ENCODE assay signal across 13 cellular contexts in the genomic region with DNA sequence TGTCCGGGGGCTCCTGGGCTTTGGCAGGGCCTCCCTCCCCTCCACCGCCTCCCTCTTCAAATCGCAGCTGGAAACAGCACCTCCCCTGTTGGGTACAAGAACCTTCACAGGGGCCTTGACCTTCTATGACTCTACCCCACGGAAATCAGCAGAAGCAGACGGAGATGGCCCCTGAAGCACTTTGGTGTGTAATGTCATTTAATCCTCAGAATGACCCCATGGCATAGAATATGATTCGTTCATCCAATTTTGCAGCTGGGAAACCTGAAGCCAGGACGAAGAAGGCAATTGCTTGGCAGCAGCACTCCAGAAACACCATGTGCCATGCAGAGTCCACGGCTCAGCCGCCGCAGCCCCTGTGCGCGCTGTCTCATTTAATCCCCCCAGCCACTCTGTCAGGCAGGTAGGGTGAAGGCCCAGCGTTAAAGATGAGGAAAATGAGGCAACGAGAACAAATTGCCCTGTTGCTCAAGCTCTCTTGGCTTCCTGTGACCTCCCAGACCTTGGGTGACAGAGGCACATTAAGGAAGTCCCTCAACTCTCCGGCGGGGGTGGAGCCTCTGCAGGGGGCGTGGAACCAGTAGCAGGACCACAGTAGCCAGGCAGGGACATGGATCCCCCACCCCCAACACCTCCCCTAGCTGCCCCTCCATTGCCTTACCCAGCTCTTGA. TPM values are rescaled to one million over a fixed set of nuclear protein-coding genes. Genes with fewer than 3 reads are reported as not detected.
DNase-seq lines count a peak whose midpoint lies in the region; ATAC-seq and TF ChIP-seq lines count a peak whose summit lies in the region.
"Had no signal": no experiment of that assay in that cellular context is flagged by ENCODE, and none has a peak within 500 bp of the region (broad histone marks: within the 10 kb centered on the region; RNA-seq: fewer than 3 reads in every experiment).

No MANE protein-coding gene starts in this region.

- ATAC-seq in GM18909 (IDR thresholded peaks at IDR 0.05; ENCODE audit: poor library complexity, unreplicated experiment) (peak; percentile 5), heart right ventricle (peak in 3 of 8 donors; percentile 13 to 19 (median 16)), HG03097 (IDR thresholded peaks at IDR 0.05; ENCODE audit: low FRiP score, unreplicated experiment) (no peak), HG02885 (IDR thresholded peaks at IDR 0.05; ENCODE audit: poor library complexity, unreplicated experiment) (no peak)
- ATAC-seq: stimulated activated naive CD8-positive, alpha-beta T cell treated with anti-CD3 and anti-CD28 coated beads, Interleukin-15, Interleukin-2, amounts not matched to agents 100 U/mL and 50 U/mL, for 24 hours had no signal

- H3K9me3 ChIP-seq in heart right ventricle (no peaks in the 10 kb centered on the region), neutrophil (no peaks in the 10 kb centered on the region)
- H3K9me3 ChIP-seq: MG63 had no signal

- H3K4me1 ChIP-seq in heart right ventricle (peaks cover 4 to 58% (median 15%) of the 10 kb centered on the region in 9 donors), neutrophil (ENCODE audit: control insufficient read depth in 1 of 2, insufficient read depth in 1 of 2, low read depth in 1 of 2, low read length in 1 of 2) (peaks cover 27 to 35% of the 10 kb centered on the region in 2 experiments)

- H3K36me3 ChIP-seq in heart right ventricle = no peaks in the 10 kb centered on the region
- H3K36me3 ChIP-seq in neutrophil = no peaks in the 10 kb centered on the region
- H3K36me3 ChIP-seq: MG63 had no signal

- H3K27ac ChIP-seq in heart right ventricle = peak overlapping the region in 1 of 10 donors; percentile 76
- peak overlapping the region; percentile 85 for H3K27ac ChIP-seq in neutrophil

- H3K27me3 ChIP-seq in heart right ventricle = peaks cover 0 to 14% (median 0%) of the 10 kb centered on the region in 7 donors
- peaks cover 3% of the 10 kb centered on the region for H3K27me3 ChIP-seq in neutrophil
- H3K27me3 ChIP-seq: MG63 had no signal

- H3K4me3 ChIP-seq in heart right ventricle (no peak overlapping the region), neutrophil (ENCODE audit: low read depth in 1 of 2, low read length in 1 of 2) (peak overlapping the region; percentile 26 to 54)
- H3K4me3 ChIP-seq: MG63 had no signal

- intact Hi-C loops in heart right ventricle (cut with DNase I) = loop anchor here in 5 of 10 donors (2.0 to 5.0 kb wide), 3 partner anchors 65 to 144 kb away; no protein-coding TSS in a partner anchor

- TF ChIP-seq CTCF in heart right ventricle (IDR thresholded peaks at IDR 0.05) (no peak), neutrophil (IDR thresholded peaks at IDR 0.05) (peak; percentile 13)

- DNase-seq in NOMO-1 treated with DMSO at 0.1 percent for 48 hours (lab: John Stamatoyannopoulos, UW; ENCODE audit: unreplicated experiment) (peak; percentile 90), heart right ventricle (peak; percentile 40), NCI-H1417 (lab: John Stamatoyannopoulos, UW) (no peak), iPS-NIHi11 (ENCODE audit: low spot score) (no peak)
- DNase-seq: activated naive CD4-positive, alpha-beta T cell treated with anti-CD3 and anti-CD28 coated beads, Interleukin-2, amount 50 U/mL, for 16 hours; erythroblast; stimulated activated naive CD8-positive, alpha-beta T cell treated with anti-CD3 and anti-CD28 coated beads, Interleukin-15, Interleukin-2, amounts not matched to agents 100 U/mL and 50 U/mL, for 24 hours had no signal

- WGBS in heart right ventricle, 2 donors = 74 to 76% methylated on average over 17 of the region's 17 CpGs

RNA-seq across cellular contexts. Expression of gene LAPTM5, which starts 25.8 kb away (rescaled TPM):
- 100 to 1,000 TPM in 1 of 10 donors, 10 to 100 TPM in 6, 1 to 10 TPM in 3; 5.9 to 114 (median 12.9) TPM for total RNA-seq in heart right ventricle
- 10 to 100 TPM; 13.2 to 33.5 TPM for polyA plus RNA-seq in heart right ventricle
- total RNA-seq: renal cortical epithelial cell had no signal

RNA-seq across cellular contexts. Expression of gene MATN1, which starts 60.0 kb away (rescaled TPM):
- not detected for total RNA-seq in heart right ventricle
- polyA plus RNA-seq in heart right ventricle = not detected
- total RNA-seq: renal cortical epithelial cell had no signal

Comparison
In these comparisons a context has a peak if more than half of its experiments do, and no peak if none do; other contexts are left out.
1. DNase-seq: peak in NOMO-1 treated with DMSO at 0.1 percent for 48 hours (single experiment) and heart right ventricle (2 of 2); none in NCI-H1417 (0 of 3) and iPS-NIHi11 (single experiment).
2. H3K4me3 ChIP-seq: peak in neutrophil (2 of 2); none in heart right ventricle (0 of 10).